8 cellular contexts compared by ENCODE assay signal in genomic region chr4:75514949-75515612, GRCh38. TPM values are rescaled to one million over a fixed set of nuclear protein-coding genes. Genes with fewer than 3 reads are reported as not detected.
DNase-seq lines count a peak whose midpoint lies in the region; ATAC-seq and TF ChIP-seq lines count a peak whose summit lies in the region.

No MANE protein-coding gene starts in this region.

- TF ChIP-seq CTCF in fibroblast of pulmonary artery (IDR thresholded peaks at IDR 0.05; ENCODE audit: low read length, missing control alignments) (no peak), retinal pigment epithelial cell (conservative IDR thresholded peaks at IDR 0.05; ENCODE audit: low read depth, low read length) (no peak)

- in situ Hi-C loops in G401 (cut with HindIII; ENCODE audit: low sequenced_read_pairs) = no loop called here

- H3K4me3 ChIP-seq in fibroblast of pulmonary artery (replicated peaks; ENCODE audit: low read depth, low read length) (peak overlapping the region; percentile 92), retinal pigment epithelial cell (ENCODE audit: low read length) (peak overlapping the region; percentile 88)

- H3K27me3 Mint-ChIP-seq in T-helper 2 cell treated with Interferon-gamma antibody and Interleukin-4, amounts not matched to agents 5 μg/mL and 100 μg/mL, for 36 hours (ENCODE audit: low read depth) = no peaks in the 10 kb centered on the region

- peaks cover 30% of the 10 kb centered on the region for H3K4me1 Mint-ChIP-seq in T-helper 2 cell treated with Interferon-gamma antibody and Interleukin-4, amounts not matched to agents 5 μg/mL and 100 μg/mL, for 36 hours (ENCODE audit: low read depth)

- no peak overlapping the region for H3K4me3 Mint-ChIP-seq in T-helper 2 cell treated with Interferon-gamma antibody and Interleukin-4, amounts not matched to agents 5 μg/mL and 100 μg/mL, for 36 hours

- peak overlapping the region; percentile 98 for H3K27ac Mint-ChIP-seq in T-helper 2 cell treated with Interferon-gamma antibody and Interleukin-4, amounts not matched to agents 5 μg/mL and 100 μg/mL, for 36 hours

- H3K9me3 Mint-ChIP-seq in T-helper 2 cell treated with Interferon-gamma antibody and Interleukin-4, amounts not matched to agents 5 μg/mL and 100 μg/mL, for 36 hours = peaks cover 1% of the 10 kb centered on the region

- ATAC-seq in HG02938 (IDR thresholded peaks at IDR 0.05; ENCODE audit: unreplicated experiment) = peak; percentile 1

- H3K36me3 Mint-ChIP-seq in T-helper 2 cell treated with Interferon-gamma antibody and Interleukin-4, amounts not matched to agents 5 μg/mL and 100 μg/mL, for 36 hours (ENCODE audit: low read depth) = peaks cover 34% of the 10 kb centered on the region

- DNase-seq in NCI-H510A treated with DMSO at 0.1 percent for 48 hours (lab: John Stamatoyannopoulos, UW) (peak; percentile 78), NCI-H510A (lab: John Stamatoyannopoulos, UW) (no peak), fibroblast of pulmonary artery (ENCODE audit: low read depth) (no peak), retinal pigment epithelial cell (ENCODE audit: low read depth) (no peak), G401 (ENCODE audit: low spot score) (no peak), hepatic stellate cell (ENCODE audit: low spot score) (no peak)
- DNase-seq in T-helper 2 cell treated with Interferon-gamma antibody and Interleukin-4, amounts not matched to agents 5 μg/mL and 100 μg/mL, for 36 hours (ENCODE audit: low spot score) = no peak

RNA-seq across cellular contexts. Expression of gene THAP6, which starts 0.8 kb away (rescaled TPM):
- 7.1 and 14.1 TPM in 2 replicates for total RNA-seq in G401 (2014; rRNA removed; shearing (Covaris generic))

RNA-seq across cellular contexts. Expression of gene RCHY1, which starts 0.9 kb away (rescaled TPM):
- 26.8 and 44.1 TPM in 2 replicates for total RNA-seq in G401 (2014; rRNA removed; shearing (Covaris generic))

RNA-seq across cellular contexts. Expression of gene ODAPH, which starts 40.8 kb away (rescaled TPM):
- total RNA-seq in G401 (2014; rRNA removed; shearing (Covaris generic)) = not detected in 2 replicates
